In genomic region chr15:55408976-55409375, GRCh38 we compare ENCODE assay signal across 8 cellular contexts. TPM values are rescaled to one million over a fixed set of nuclear protein-coding genes. Genes with fewer than 3 reads are reported as not detected.
A peak's percentile ranks its signal among the peaks of the same experiment; 100 is the strongest.
DNase-seq lines count a peak whose midpoint lies in the region; ATAC-seq, FAIRE-seq and TF ChIP-seq lines count a peak whose summit lies in the region.
"Not testable (repeated sequence)": the region's sequence is repeated elsewhere in the genome, so short reads cannot be mapped to it uniquely, and the experiment has no call there.

No MANE protein-coding gene starts in this region.

- H2BK120ac ChIP-seq in mesenchymal stem cell (ENCODE audit: low read depth, low read length): not testable (repeated sequence)

- H2BK5ac ChIP-seq in mesenchymal stem cell (ENCODE audit: low read depth, low read length, poor library complexity, severe bottlenecking): not testable (repeated sequence)

- not testable (repeated sequence) for H4K91ac ChIP-seq in mesenchymal stem cell (ENCODE audit: low read length)

- not testable (repeated sequence) for H2BK12ac ChIP-seq in mesenchymal stem cell (ENCODE audit: low read length in 2 of 2)

- DNase-seq in activated CD8-positive, alpha-beta memory T cell treated with anti-CD3 and anti-CD28 coated beads for 24 hours: peak; percentile 51
- DNase-seq in bronchial epithelial cell (ENCODE audit: low read depth); fibroblast of villous mesenchyme (ENCODE audit: low read depth); mesenchymal stem cell; psoas muscle: not testable (repeated sequence)
- peak in 1 of 2 donors; percentile 59 for DNase-seq in upper lobe of left lung

- not testable (repeated sequence) for H2BK15ac ChIP-seq in mesenchymal stem cell (ENCODE audit: low read depth, poor library complexity, severe bottlenecking)

- not testable (repeated sequence) for H3K18ac ChIP-seq in mesenchymal stem cell (ENCODE audit: low read depth in 1 of 2, low read length in 2 of 2)

- H4K20me1 ChIP-seq in OCI-LY1 (ENCODE audit: insufficient read depth, low read length): not testable (repeated sequence)

- peak overlapping the region; percentile 80 for H3K9ac ChIP-seq in ES-I3 (ENCODE audit: low read depth, low read length)
- H3K9ac ChIP-seq in OCI-LY1 (ENCODE audit: low read length): peak overlapping the region; percentile 55
- peak overlapping the region; percentile 96 for H3K9ac ChIP-seq in mesenchymal stem cell (ENCODE audit: low read length)

- TF ChIP-seq POLR2A in upper lobe of left lung (IDR thresholded peaks at IDR 0.05): not testable (repeated sequence)

- peak overlapping the region; percentile 7; the same call in 1 of the 2 replicates for H2AFZ ChIP-seq in OCI-LY1 (ENCODE audit: low read length)
- not testable (repeated sequence) for H2AFZ ChIP-seq in mesenchymal stem cell (ENCODE audit: low read depth, low read length)

- not testable (repeated sequence) for H3K9me3 ChIP-seq in ES-I3 (ENCODE audit: control insufficient read depth, insufficient read depth, low read length); OCI-LY1 (ENCODE audit: low read length); mesenchymal stem cell (ENCODE audit: control insufficient read depth, low read length); psoas muscle; upper lobe of left lung

- peak overlapping the region; percentile 25 for H3K27ac ChIP-seq in OCI-LY1 (ENCODE audit: low read depth, low read length, poor library complexity, severe bottlenecking)
- H3K27ac ChIP-seq in mesenchymal stem cell (ENCODE audit: low read length, poor library complexity, severe bottlenecking): peak overlapping the region; percentile 39
- peak overlapping the region; percentile 98 for H3K27ac ChIP-seq in psoas muscle
- H3K27ac ChIP-seq in upper lobe of left lung: peak overlapping the region in 3 of 4 donors; percentile 96 to 97 (median 96)

- H3K4me2 ChIP-seq in OCI-LY1 (ENCODE audit: low read length): peak overlapping the region; percentile 72
- peak overlapping the region; percentile 76 for H3K4me2 ChIP-seq in mesenchymal stem cell (ENCODE audit: low read length, poor library complexity, severe bottlenecking)

- not testable (repeated sequence) for FAIRE-seq in bronchial epithelial cell (lab: Jason Lieb, UNC)

- H3K23ac ChIP-seq in mesenchymal stem cell (ENCODE audit: low read length in 2 of 2): not testable (repeated sequence)

- not testable (repeated sequence) for TF ChIP-seq EP300 in upper lobe of left lung (IDR thresholded peaks at IDR 0.05)

- H3K14ac ChIP-seq in mesenchymal stem cell (ENCODE audit: low read length in 2 of 2): not testable (repeated sequence)

- H3F3A ChIP-seq in OCI-LY1 (ENCODE audit: insufficient read depth, low read length): not testable (repeated sequence)

- not testable (repeated sequence) for H3K9me2 ChIP-seq in OCI-LY1 (ENCODE audit: low read depth, low read length)

- H3K4me1 ChIP-seq in ES-I3 (ENCODE audit: insufficient read depth, low read length); mesenchymal stem cell (ENCODE audit: control insufficient read depth, insufficient read depth, low read depth, low read length): not testable (repeated sequence)
- H3K4me1 ChIP-seq in OCI-LY1 (ENCODE audit: insufficient read depth, low read length, severe bottlenecking) (peaks cover 41% of the 10 kb centered on the region), psoas muscle (peaks cover 19% of the 10 kb centered on the region), upper lobe of left lung (peaks cover 17 to 42% (median 31%) of the 10 kb centered on the region in 4 donors)

- H3K4ac ChIP-seq in mesenchymal stem cell (ENCODE audit: low read depth in 1 of 2, low read length in 2 of 2): not testable (repeated sequence)

- ATAC-seq in psoas muscle; upper lobe of left lung (ENCODE audit: low FRiP score in 2 of 2): not testable (repeated sequence)

- not testable (repeated sequence) for H3K79me2 ChIP-seq in OCI-LY1 (ENCODE audit: insufficient read depth, low read length)

- H3K4me3 ChIP-seq in OCI-LY1 (ENCODE audit: low read depth, low read length, poor library complexity, severe bottlenecking) (peak overlapping the region; percentile 78), bronchial epithelial cell (ENCODE audit: low read depth, low read length) (peak overlapping the region; percentile 94), fibroblast of villous mesenchyme (ENCODE audit: low read depth, low read length) (peak overlapping the region; percentile 82), mesenchymal stem cell (ENCODE audit: insufficient read depth in 1 of 2, low read depth in 1 of 2, low read length in 2 of 2) (peak overlapping the region; percentile 41 to 98), psoas muscle (peak overlapping the region; percentile 94), upper lobe of left lung (peak overlapping the region in 3 of 4 donors; percentile 71 to 82 (median 74))

- not testable (repeated sequence) for H3K36me3 ChIP-seq in ES-I3 (ENCODE audit: insufficient read depth, low read length); OCI-LY1 (ENCODE audit: insufficient read depth, low read length); bronchial epithelial cell (ENCODE audit: control insufficient read depth, insufficient read depth, low read length); mesenchymal stem cell (ENCODE audit: control insufficient read depth in 1 of 2, insufficient read depth in 2 of 2, low read depth in 1 of 2, low read length in 2 of 2); psoas muscle (ENCODE audit: insufficient read depth in 1 of 2, low read depth in 1 of 2); upper lobe of left lung

- WGBS in mesenchymal stem cell: 88% methylated on average over 12 of the region's 14 CpGs
- WGBS in psoas muscle, 3 donors: 50 to 59% (median 53%) methylated on average over 14 of the region's 14 CpGs
- 69 to 73% methylated on average over 14 of the region's 14 CpGs for WGBS in upper lobe of left lung, 2 donors

- not testable (repeated sequence) for TF ChIP-seq CTCF in OCI-LY1 (IDR thresholded peaks at IDR 0.05; ENCODE audit: low read length); bronchial epithelial cell (IDR thresholded peaks at IDR 0.05; ENCODE audit: insufficient read depth, low read length, severe bottlenecking); fibroblast of villous mesenchyme (IDR thresholded peaks at IDR 0.05; ENCODE audit: insufficient read depth, low read depth, low read length); psoas muscle (IDR thresholded peaks at IDR 0.05); upper lobe of left lung (IDR thresholded peaks at IDR 0.05)

- not testable (repeated sequence) for H2AK5ac ChIP-seq in mesenchymal stem cell (ENCODE audit: low read length, severe bottlenecking)

- H4K8ac ChIP-seq in mesenchymal stem cell (ENCODE audit: low read length): not testable (repeated sequence)

- intact Hi-C loops in psoas muscle (cut with DNase I): loop anchor here in 1 of 2 donors (5.0 to 10.0 kb wide), 2 partner anchors 92 to 214 kb away; partner anchors contain the start of genes PIGB, PIGBOS1 and RSL24D1

- H3K79me1 ChIP-seq in mesenchymal stem cell (replicated peaks; ENCODE audit: low read length, poor library complexity, severe bottlenecking): not testable (repeated sequence)

- H3K27me3 ChIP-seq in OCI-LY1 (ENCODE audit: insufficient read depth, low read length); bronchial epithelial cell (ENCODE audit: control insufficient read depth, insufficient read depth, low read length); mesenchymal stem cell (ENCODE audit: control insufficient read depth in 1 of 2, insufficient read depth in 1 of 2, low read length in 2 of 2); psoas muscle (ENCODE audit: insufficient read depth in 3 of 3, low read length in 2 of 3); upper lobe of left lung: not testable (repeated sequence)

RNA-seq across cellular contexts. Expression of gene PIERCE2, which starts 0.7 kb away (rescaled TPM):
- total RNA-seq in bronchial epithelial cell: 1.8 and 2.9 TPM in 2 replicates
- total RNA-seq in fibroblast of villous mesenchyme: 1.3 TPM in 2 replicates
- polyA plus RNA-seq in mesenchymal stem cell (2013, experiment 1 of 2): 16.7 TPM
- polyA plus RNA-seq in mesenchymal stem cell (2013, experiment 2 of 2): 15.2 TPM
- 10 to 100 TPM in 1 of 4 donors, 1 to 10 TPM in 3; 2.5 to 10.7 (median 4.6) TPM for total RNA-seq in psoas muscle
- polyA plus RNA-seq in psoas muscle: 10 to 100 TPM in 1 of 3 donors, 1 to 10 TPM in 2; 6.1 to 15.0 (median 8.7) TPM
- 1 to 10 TPM in 4 of 6 donors, not detected in 2; 1.3 to 9.1 (median 2.5) TPM for total RNA-seq in upper lobe of left lung

RNA-seq across cellular contexts. Expression of gene CCPG1, which starts 0.8 kb away (rescaled TPM):
- 91.3 and 102 TPM in 2 replicates for total RNA-seq in bronchial epithelial cell
- total RNA-seq in fibroblast of villous mesenchyme: 37.7 and 42.3 TPM in 2 replicates
- 131 TPM for polyA plus RNA-seq in mesenchymal stem cell (2013, experiment 1 of 2)
- polyA plus RNA-seq in mesenchymal stem cell (2013, experiment 2 of 2): 137 TPM
- total RNA-seq in psoas muscle: 100 to 1,000 TPM in 1 of 4 donors, 10 to 100 TPM in 3; 63.5 to 112 (median 82.8) TPM
- polyA plus RNA-seq in psoas muscle: 10 to 100 TPM; 28.3 to 88.9 (median 40.2) TPM
- total RNA-seq in upper lobe of left lung: 10 to 100 TPM; 33.0 to 88.9 (median 58.9) TPM

Comparison
In these comparisons a context has a peak if more than half of its experiments do, and no peak if none do; other contexts are left out.
1. H3K27ac ChIP-seq: peak in every context shown above with its lines; median percentile 98 in psoas muscle; 96 in upper lobe of left lung; 39 in mesenchymal stem cell; 25 in OCI-LY1.